25 cellular contexts compared by ENCODE assay signal in the genomic region with DNA sequence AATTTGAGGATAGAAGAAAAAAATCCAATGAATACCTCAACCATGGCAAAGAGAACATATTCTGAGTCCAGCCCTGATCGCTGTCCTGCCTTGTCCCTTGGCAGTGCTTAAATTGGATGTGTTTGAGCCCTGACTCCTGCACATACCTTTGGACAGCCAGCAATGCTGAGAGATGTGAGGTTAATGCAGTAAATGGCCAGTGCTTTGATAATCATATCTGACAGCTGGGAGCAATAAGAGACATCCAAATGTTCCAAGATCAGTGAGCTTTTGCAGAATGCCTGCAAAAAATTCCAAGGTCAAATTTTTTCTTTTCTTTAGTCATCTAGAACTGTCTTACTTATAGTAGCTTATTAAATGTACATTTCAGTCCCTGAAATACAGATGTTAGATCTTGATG.
"Had no signal": no experiment of that assay in that cellular context is flagged by ENCODE, and none has a peak within 500 bp of the region (broad histone marks: within the 10 kb centered on the region; RNA-seq: fewer than 3 reads in every experiment).

No MANE protein-coding gene starts in this region.

- H3K27ac Mint-ChIP-seq: activated CD8-positive, alpha-beta T cell treated with anti-CD3 and anti-CD28 coated beads, Interleukin-2, amount 10 ng/mL, durations not matched to agents 7 days and 5 days; activated naive CD8-positive, alpha-beta T cell treated with anti-CD3 and anti-CD28 coated beads, Interleukin-2, amount 10 ng/mL, durations not matched to agents 7 days and 5 days; T-helper 17 cell; WTC11 had no signal

- H3K27me3 ChIP-seq: ascending aorta, body of pancreas, Peyer's patch, SJCRH30 had no signal

- H3K4me3 ChIP-seq: ascending aorta, body of pancreas, Peyer's patch, SJCRH30 had no signal

- H3K4me1 ChIP-seq: Peyer's patch had no signal

- H3K4me3 Mint-ChIP-seq: activated CD8-positive, alpha-beta T cell treated with anti-CD3 and anti-CD28 coated beads, Interleukin-2, amount 10 ng/mL, durations not matched to agents 7 days and 5 days; activated naive CD8-positive, alpha-beta T cell treated with anti-CD3 and anti-CD28 coated beads, Interleukin-2, amount 10 ng/mL, durations not matched to agents 7 days and 5 days; T-helper 17 cell; WTC11 had no signal

- H3K36me3 ChIP-seq: Peyer's patch, SJCRH30 had no signal

- H3K9me3 Mint-ChIP-seq: activated naive CD8-positive, alpha-beta T cell treated with anti-CD3 and anti-CD28 coated beads, Interleukin-2, amount 10 ng/mL, durations not matched to agents 7 days and 5 days; WTC11 had no signal

- H3K4me1 Mint-ChIP-seq: T-helper 17 cell had no signal

- H3K27ac ChIP-seq: ascending aorta, Peyer's patch, RWPE1, SJCRH30 had no signal

- H3K27me3 Mint-ChIP-seq: activated naive CD8-positive, alpha-beta T cell treated with anti-CD3 and anti-CD28 coated beads, Interleukin-2, amount 10 ng/mL, durations not matched to agents 7 days and 5 days; T-helper 17 cell had no signal

- DNase-seq: activated CD4-positive, alpha-beta T cell treated with anti-CD3 and anti-CD28 coated beads for 48 hours; activated CD4-positive, alpha-beta T cell treated with anti-CD3 and anti-CD28 coated beads, Interleukin-2, amount 50 U/mL, for 4 hours; activated CD4-positive, CD25-positive, alpha-beta regulatory T cell treated with anti-CD3 and anti-CD28 coated beads, Interleukin-2, amount 50 U/mL, for 72 hours; activated CD8-positive, alpha-beta memory T cell treated with anti-CD3 and anti-CD28 coated beads, Interleukin-2, amount 50 U/mL, for 48 hours; activated CD8-positive, alpha-beta T cell treated with anti-CD3 and anti-CD28 coated beads, Interleukin-2, amount 10 ng/mL, durations not matched to agents 7 days and 5 days; activated naive CD4-positive, alpha-beta T cell treated with anti-CD3 and anti-CD28 coated beads, Interleukin-2, amount 50 U/mL, for 16 hours; activated naive CD8-positive, alpha-beta T cell treated with anti-CD3 and anti-CD28 coated beads, Interleukin-2, amount 10 ng/mL, durations not matched to agents 7 days and 5 days; activated T-cell treated with anti-CD3 and anti-CD28 coated beads, Interleukin-2, amount 50 U/mL, for 1 hour; body of pancreas; Kasumi-1; KBM-7; NCI-H1048; NCI-H146; NCI-H187 treated with DMSO at 0.1 percent for 48 hours; NCI-H2081 treated with DMSO at 0.1 percent for 48 hours; NCI-H446; NCI-H524; Peyer's patch; Right ventricle myocardium superior; SJCRH30; T-helper 17 cell; T-helper 9 cell had no signal

- H3K9me3 ChIP-seq: ascending aorta, body of pancreas, Peyer's patch, SJCRH30 had no signal

- ATAC-seq: activated CD8-positive, alpha-beta T cell treated with anti-CD3 and anti-CD28 coated beads, Interleukin-2, amount 10 ng/mL, durations not matched to agents 7 days and 5 days; body of pancreas; T-helper 17 cell; WTC11 had no signal
